9 cellular contexts compared by ENCODE assay signal in the genomic region with DNA sequence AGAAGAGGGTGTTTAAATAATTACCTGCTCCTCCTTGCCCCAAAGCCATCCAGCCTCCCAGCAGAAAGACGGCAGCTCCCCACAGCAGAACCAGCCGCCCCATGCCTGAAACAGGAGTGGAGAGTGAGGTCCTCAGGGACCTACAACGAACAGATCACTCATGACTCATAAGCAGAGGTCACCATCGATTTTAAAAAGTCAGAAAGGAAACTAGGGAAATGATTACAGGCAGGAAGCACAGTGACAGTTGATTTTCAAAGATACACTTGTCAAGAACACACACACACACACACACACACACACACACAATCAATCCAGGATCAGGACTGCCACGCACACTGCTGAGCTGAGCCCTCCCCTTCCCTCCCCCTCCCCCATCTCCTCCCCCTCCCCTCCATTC. TPM values are rescaled to one million over a fixed set of nuclear protein-coding genes. Genes with fewer than 3 reads are reported as not detected.
A peak's percentile ranks its signal among the peaks of the same experiment; 100 is the strongest.
DNase-seq lines count a peak whose midpoint lies in the region; ATAC-seq and TF ChIP-seq lines count a peak whose summit lies in the region.
"Had no signal": no experiment of that assay in that cellular context is flagged by ENCODE, and none has a peak within 500 bp of the region (broad histone marks: within the 10 kb centered on the region; RNA-seq: fewer than 3 reads in every experiment).

A gene with protein sequence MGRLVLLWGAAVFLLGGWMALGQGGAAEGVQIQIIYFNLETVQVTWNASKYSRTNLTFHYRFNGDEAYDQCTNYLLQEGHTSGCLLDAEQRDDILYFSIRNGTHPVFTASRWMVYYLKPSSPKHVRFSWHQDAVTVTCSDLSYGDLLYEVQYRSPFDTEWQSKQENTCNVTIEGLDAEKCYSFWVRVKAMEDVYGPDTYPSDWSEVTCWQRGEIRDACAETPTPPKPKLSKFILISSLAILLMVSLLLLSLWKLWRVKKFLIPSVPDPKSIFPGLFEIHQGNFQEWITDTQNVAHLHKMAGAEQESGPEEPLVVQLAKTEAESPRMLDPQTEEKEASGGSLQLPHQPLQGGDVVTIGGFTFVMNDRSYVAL (minus strand): TSS at position 118 of the 400 bp plus-strand sequence. CDS start 15 bp downstream, at position 103.

- peak; percentile 64 for DNase-seq in A172 (ENCODE audit: low spot score)
- DNase-seq in activated T-cell treated with anti-CD3 and anti-CD28 coated beads, Interleukin-2, amount 50 U/mL, for 48 hours: peak; percentile 41 to 44
- DNase-seq in NCI-H2029 (lab: John Stamatoyannopoulos, UW): no peak
- DNase-seq in iPS-NIHi7 (ENCODE audit: extremely low spot score): no peak
- no peak for DNase-seq in smooth muscle cell (lab: John Stamatoyannopoulos, UW; ENCODE audit: unreplicated experiment)
- no peak for DNase-seq in AG20443 (ENCODE audit: low spot score)

- no peaks in the 10 kb centered on the region for H3K4me1 ChIP-seq in smooth muscle cell (ENCODE audit: low read depth)

- H3K36me3 ChIP-seq in smooth muscle cell (ENCODE audit: low read depth): no peaks in the 10 kb centered on the region

- H3F3A ChIP-seq in smooth muscle cell (ENCODE audit: low read depth): no peaks in the 10 kb centered on the region

- no peaks in the 10 kb centered on the region for H3K9me3 ChIP-seq in smooth muscle cell (replicated peaks; ENCODE audit: low read depth)

- 54% methylated on average over 5 of the region's 5 CpGs for WGBS in smooth muscle cell (ENCODE audit: low lambda C conversion rate)

- TF ChIP-seq CTCF in smooth muscle cell (IDR thresholded peaks at IDR 0.05; ENCODE audit: borderline replicate concordance, insufficient read depth, poor library complexity, severe bottlenecking): no peak

- H3K27me3 ChIP-seq in smooth muscle cell (ENCODE audit: low read depth): no peaks in the 10 kb centered on the region

- H3K4me2 ChIP-seq in smooth muscle cell: no peak within 1 kb of the TSS

- no peaks in the 10 kb centered on the region for H4K20me1 ChIP-seq in smooth muscle cell (ENCODE audit: low read depth)

- H3K4me3 ChIP-seq in smooth muscle cell: no peak within 1 kb of the TSS
- H3K4me3 ChIP-seq: lung had no signal

- ATAC-seq in GM18907 (IDR thresholded peaks at IDR 0.05; ENCODE audit: unreplicated experiment): peak; percentile 82
- peak; percentile 77 for ATAC-seq in HG03558 (IDR thresholded peaks at IDR 0.05; ENCODE audit: extremely low read depth, unreplicated experiment)

- no peak within 1 kb of the TSS for H3K27ac ChIP-seq in smooth muscle cell (ENCODE audit: low read depth)

- H3K79me2 ChIP-seq in smooth muscle cell (ENCODE audit: low read depth): no peaks in the 10 kb centered on the region

- H2AFZ ChIP-seq in smooth muscle cell (ENCODE audit: low read depth): no peak within 1 kb of the TSS

- no peak within 1 kb of the TSS for H3K9ac ChIP-seq in smooth muscle cell (ENCODE audit: low read depth)

RNA-seq across cellular contexts. Expression of the gene that starts here (rescaled TPM):
- total RNA-seq in A172 (2014; rRNA removed; shearing (Covaris generic)): not detected in 2 replicates
- total RNA-seq in smooth muscle cell: not detected in 2 replicates
- polyA plus RNA-seq in smooth muscle cell: not detected in 2 replicates

Comparison
In these comparisons a context has a peak if more than half of its experiments do, and no peak if none do; other contexts are left out.
1. Peak in DNase-seq in A172; RNA of the gene not detected or under 1 TPM.
2. DNase-seq: peak in activated T-cell treated with anti-CD3 and anti-CD28 coated beads, Interleukin-2, amount 50 U/mL, for 48 hours (2 of 2); none in NCI-H2029 (single experiment), iPS-NIHi7 (single experiment), smooth muscle cell (single experiment) and AG20443 (single experiment).